In the genomic region with DNA sequence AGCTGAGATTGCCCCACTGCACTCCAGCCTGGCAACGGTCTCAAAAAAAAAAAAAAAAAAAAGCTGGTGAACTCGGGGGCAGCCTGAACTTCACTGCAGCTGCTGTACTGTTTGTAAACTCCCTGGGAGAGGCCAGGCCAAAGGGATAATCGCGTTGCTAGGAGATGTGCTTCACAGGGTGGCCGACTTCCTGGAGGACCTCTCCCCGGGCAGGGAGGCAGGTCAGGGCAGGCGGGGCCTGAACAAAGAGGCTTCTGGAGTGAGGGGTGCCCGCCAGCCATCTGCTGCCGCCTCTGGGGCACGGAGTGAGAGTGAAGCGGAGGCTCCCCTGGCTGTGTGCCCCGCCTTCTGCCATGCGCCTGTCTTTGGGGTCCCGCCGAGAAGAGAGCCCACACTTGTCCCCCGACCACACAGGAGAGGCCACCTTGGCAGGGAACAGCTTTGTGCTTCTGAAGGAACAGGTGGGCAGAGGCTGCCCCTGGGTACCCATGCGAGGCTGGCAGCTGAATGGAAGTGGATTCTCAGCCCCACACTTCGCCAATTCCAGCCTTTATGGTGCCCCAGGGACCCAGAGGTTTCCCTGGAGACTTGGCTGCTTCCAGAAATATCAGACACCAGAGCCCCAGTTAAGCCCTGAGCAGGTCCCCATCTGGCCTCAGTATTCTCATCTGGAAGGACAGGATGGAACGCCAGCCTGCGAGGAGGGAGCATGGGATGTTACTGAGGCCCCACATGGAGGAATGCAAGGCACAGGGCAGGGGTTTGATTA, we compare ENCODE assay signal across 8 cellular contexts. TPM values are rescaled to one million over a fixed set of nuclear protein-coding genes. Genes with fewer than 3 reads are reported as not detected.
A peak's percentile ranks its signal among the peaks of the same experiment; 100 is the strongest.
DNase-seq lines count a peak whose midpoint lies in the region; ATAC-seq, FAIRE-seq and TF ChIP-seq lines count a peak whose summit lies in the region.

No MANE protein-coding gene starts in this region.

- no peak overlapping the region for H3K9ac ChIP-seq in PC-3 (ENCODE audit: low read length)

- H3K9me3 ChIP-seq in A549 (no peaks in the 10 kb centered on the region), mesodermal cell (ENCODE audit: control insufficient read depth, low read length) (no peaks in the 10 kb centered on the region), PC-3 (ENCODE audit: low read length) (no peaks in the 10 kb centered on the region)

- TF ChIP-seq CTCF in A549 (IDR thresholded peaks at IDR 0.05) = no peak
- no peak for TF ChIP-seq CTCF in GM10248 (IDR thresholded peaks at IDR 0.05; ENCODE audit: control extremely low read depth, extremely low read depth, low read depth, missing control alignments)
- no peak for TF ChIP-seq CTCF in PC-3 (conservative IDR thresholded peaks at IDR 0.05; ENCODE audit: low read depth, low read length)

- H3K4me1 ChIP-seq in A549 (peaks cover 49% of the 10 kb centered on the region), mesodermal cell (ENCODE audit: control insufficient read depth, insufficient read depth, low read length, poor library complexity, severe bottlenecking) (peaks cover 31% of the 10 kb centered on the region), PC-3 (ENCODE audit: insufficient read depth, low read length) (peaks cover 34% of the 10 kb centered on the region)

- H3K36me3 ChIP-seq in mesodermal cell (ENCODE audit: control insufficient read depth, insufficient read depth, low read length) (peaks cover 45% of the 10 kb centered on the region), PC-3 (ENCODE audit: low read depth, low read length) (no peaks in the 10 kb centered on the region)

- no TSS peak for BruUV-seq in PC-3 (replicated peaks; lab: Mats Ljungman, UMichigan)

- H2AFZ ChIP-seq in PC-3 (ENCODE audit: low read length) = no peak overlapping the region

- 44% methylated on average over 10 of the region's 20 CpGs for WGBS in A549 (ENCODE audit: missing lambda C conversion rate)
- 77 to 78% methylated on average over 12 to 17 of the region's 20 CpGs for WGBS in mesodermal cell (ENCODE audit: insufficient coverage in 2 of 2), 2 experiments

- H3K27ac ChIP-seq in A549 = peak overlapping the region; percentile 56 to 78; a peak in 5 of 6 replicates
- H3K27ac ChIP-seq in caudate nucleus (ENCODE audit: low read depth, low read length) = peak overlapping the region; percentile 74
- peak overlapping the region; percentile 45 for H3K27ac ChIP-seq in mesodermal cell (ENCODE audit: low read depth, low read length, severe bottlenecking)
- H3K27ac ChIP-seq in PC-3 (ENCODE audit: low read length) = no peak overlapping the region

- TF ChIP-seq POLR2A in A549 (IDR thresholded peaks at IDR 0.05; ENCODE audit: low read length) = no peak
- no peak for TF ChIP-seq POLR2A in GM12891 (IDR thresholded peaks at IDR 0.05; ENCODE audit: low read depth, low read length)

- H3K4me3 ChIP-seq in A549 (no peak overlapping the region), mesodermal cell (ENCODE audit: extremely low read depth, insufficient read depth, low read length, poor library complexity, severe bottlenecking) (no peak overlapping the region), PC-3 (ENCODE audit: low read length) (no peak overlapping the region)

- no peaks in the 10 kb centered on the region for H4K20me1 ChIP-seq in PC-3 (ENCODE audit: low read length)

- TF ChIP-seq EP300 in A549 (IDR thresholded peaks at IDR 0.05) = no peak

- no peaks in the 10 kb centered on the region for H3K9me2 ChIP-seq in PC-3 (replicated peaks; ENCODE audit: low read length)

- DNase-seq in A549 (ENCODE audit: low read depth in 1 of 2, low spot score in 1 of 2) = peak in 1 of 2 experiments; percentile 57
- DNase-seq in NCI-H2081 treated with DMSO at 0.1 percent for 48 hours (lab: John Stamatoyannopoulos, UW) = peak; percentile 82
- DNase-seq in caudate nucleus (lab: John Stamatoyannopoulos, UW) = peak in 27 of 61 donors; percentile 15 to 63 (median 31)
- no peak for DNase-seq in GM12891 (ENCODE audit: insufficient read length, low spot score)
- no peak for DNase-seq in GM10248 (ENCODE audit: extremely low spot score)
- no peak for DNase-seq in PC-3
- DNase-seq in T-helper 2 cell = no peak

- POLR2A ChIA-PET in A549 (lab: Yijun Ruan, JAX) (no interaction called here), GM10248 (lab: Yijun Ruan, JAX) (interaction anchor here (0.6 kb wide), 1 partner anchor 171 kb away, joined by 5 read pairs; no protein-coding TSS in a partner anchor), PC-3 (lab: Charles Lee; ENCODE audit: unreplicated experiment) (no interaction called here)

- CTCF ChIA-PET in A549 (lab: Yijun Ruan, JAX) = no interaction called here
- CTCF ChIA-PET in GM10248 (lab: Yijun Ruan, JAX) = interaction anchor here (0.7 to 1.5 kb wide), 3 partner anchors 12 to 19 kb away, joined by 3 to 7 read pairs (median 4); no protein-coding TSS in a partner anchor
- CTCF ChIA-PET in PC-3 (lab: Charles Lee) = no interaction called here

- no peaks in the 10 kb centered on the region for H3K27me3 ChIP-seq in PC-3 (ENCODE audit: low read length)

- TF ChIP-seq RAD21 in A549 (conservative IDR thresholded peaks at IDR 0.05 in 1 of 2, IDR thresholded peaks at IDR 0.05 in 1 of 2) = no peak

- ATAC-seq in A549 (peak in 1 of 2 experiments; percentile 39; a peak in 3 of 6 replicates), PC-3 (no peak)

- peaks cover 10% of the 10 kb centered on the region for H3K79me2 ChIP-seq in PC-3 (ENCODE audit: low read length)

- intact Hi-C loops in PC-3 (cut with micrococcal nuclease) = no loop called here

- no peaks in the 10 kb centered on the region for H3F3A ChIP-seq in PC-3 (ENCODE audit: low read length, unreplicated experiment)

- FAIRE-seq in A549 (lab: Jason Lieb, UNC) (no peak), GM12891 (lab: Jason Lieb, UNC) (no peak)

- H3K4me2 ChIP-seq in A549 (0 out of 3 replicates have a peak overlapping the region, but pooled peaks have one; percentile 16), PC-3 (ENCODE audit: low read length) (no peak overlapping the region)

TF ChIP-seq in A549, 52 proteins besides CTCF, POLR2A, EP300 and RAD21:
- no peak for TF ChIP-seq GATA3 (IDR thresholded peaks at IDR 0.05; ENCODE audit: borderline replicate concordance)
- TF ChIP-seq, protein P1, sequence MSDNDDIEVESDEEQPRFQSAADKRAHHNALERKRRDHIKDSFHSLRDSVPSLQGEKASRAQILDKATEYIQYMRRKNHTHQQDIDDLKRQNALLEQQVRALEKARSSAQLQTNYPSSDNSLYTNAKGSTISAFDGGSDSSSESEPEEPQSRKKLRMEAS (IDR thresholded peaks at IDR 0.05) = no peak
- no peak for TF ChIP-seq TFCP2L1 (CRISPR knock-in tag; IDR thresholded peaks at IDR 0.05)
- no peak for TF ChIP-seq ESRRA (IDR thresholded peaks at IDR 0.05; ENCODE audit: borderline replicate concordance, low read length)
- TF ChIP-seq MAZ (IDR thresholded peaks at IDR 0.05; ENCODE audit: borderline replicate concordance, low read depth, low read length) = no peak
- TF ChIP-seq RFX5 (IDR thresholded peaks at IDR 0.05) = no peak
- no peak for TF ChIP-seq JUNB (IDR thresholded peaks at IDR 0.05)

TF ChIP-seq in GM12891, 5 proteins besides CTCF, POLR2A, EP300 and RAD21:
- TF ChIP-seq TAF1 (IDR thresholded peaks at IDR 0.05; ENCODE audit: low read depth, low read length) (no peak), POU2F2 (IDR thresholded peaks at IDR 0.05; ENCODE audit: low read depth, low read length) (no peak), POLR2AphosphoS5 (IDR thresholded peaks at IDR 0.05; ENCODE audit: low read depth, low read length) (no peak), PAX5 (IDR thresholded peaks at IDR 0.05; ENCODE audit: insufficient read depth, low read length, severe bottlenecking) (no peak), SPI1 (IDR thresholded peaks at IDR 0.05; ENCODE audit: low read depth, low read length) (no peak)

RNA-seq across cellular contexts. Expression of gene TMEM184B, which starts 29.6 kb away (rescaled TPM):
- polyA plus RNA-seq in A549 (2011; rRNA removed) (22.2 and 22.7 TPM in 2 replicates), A549 (2017; fragmentation: RNase III; extraction: RNeasy Plus Mini Kit Qiagen cat#74134 plus additional on column Dnase treatment) (33.2 to 36.8 TPM (median 36.6 TPM) in 3 replicates)
- polyA plus RNA-seq in A549 (2012; cell fraction: cytosol; rRNA removed) = 29.0 and 43.9 TPM in 2 replicates
- polyA plus RNA-seq in A549 (2012; cell fraction: nucleus; rRNA removed) = 46.3 and 64.3 TPM in 2 replicates
- polyA minus RNA-seq in A549 (2011; rRNA and poly(A)+ RNA removed) = 20.2 and 32.7 TPM in 2 replicates
- polyA plus RNA-seq in mesodermal cell (2013, experiment 1 of 2) = 68.7 TPM
- 53.5 TPM for polyA plus RNA-seq in mesodermal cell (2013, experiment 2 of 2)
- 5.5 TPM for polyA plus RNA-seq in GM12891 (2012; ENCODE audit: low read depth, missing spikeins)
- total RNA-seq in PC-3 (2014; rRNA removed) = 37.5 and 43.8 TPM in 2 replicates

RNA-seq across cellular contexts. Expression of gene MAFF, which starts 41.4 kb away (rescaled TPM):
- polyA plus RNA-seq in A549 (2011; rRNA removed) (3.5 and 4.0 TPM in 2 replicates), A549 (2017; fragmentation: RNase III; extraction: RNeasy Plus Mini Kit Qiagen cat#74134 plus additional on column Dnase treatment) (3.1 to 3.9 TPM (median 3.2 TPM) in 3 replicates)
- 7.5 and 9.6 TPM in 2 replicates for polyA plus RNA-seq in A549 (2012; cell fraction: cytosol; rRNA removed)
- polyA plus RNA-seq in A549 (2012; cell fraction: nucleus; rRNA removed) = 16.8 and 17.1 TPM in 2 replicates
- 2.1 and 3.6 TPM in 2 replicates for polyA minus RNA-seq in A549 (2011; rRNA and poly(A)+ RNA removed)
- 18.8 TPM for polyA plus RNA-seq in mesodermal cell (2013, experiment 1 of 2)
- polyA plus RNA-seq in mesodermal cell (2013, experiment 2 of 2) = 14.8 TPM
- 2.6 TPM for polyA plus RNA-seq in GM12891 (2012; ENCODE audit: low read depth, missing spikeins)
- 72.6 and 112 TPM in 2 replicates for total RNA-seq in PC-3 (2014; rRNA removed)
